Comparison of ENCODE assay signal across 15 cellular contexts in the genomic region with DNA sequence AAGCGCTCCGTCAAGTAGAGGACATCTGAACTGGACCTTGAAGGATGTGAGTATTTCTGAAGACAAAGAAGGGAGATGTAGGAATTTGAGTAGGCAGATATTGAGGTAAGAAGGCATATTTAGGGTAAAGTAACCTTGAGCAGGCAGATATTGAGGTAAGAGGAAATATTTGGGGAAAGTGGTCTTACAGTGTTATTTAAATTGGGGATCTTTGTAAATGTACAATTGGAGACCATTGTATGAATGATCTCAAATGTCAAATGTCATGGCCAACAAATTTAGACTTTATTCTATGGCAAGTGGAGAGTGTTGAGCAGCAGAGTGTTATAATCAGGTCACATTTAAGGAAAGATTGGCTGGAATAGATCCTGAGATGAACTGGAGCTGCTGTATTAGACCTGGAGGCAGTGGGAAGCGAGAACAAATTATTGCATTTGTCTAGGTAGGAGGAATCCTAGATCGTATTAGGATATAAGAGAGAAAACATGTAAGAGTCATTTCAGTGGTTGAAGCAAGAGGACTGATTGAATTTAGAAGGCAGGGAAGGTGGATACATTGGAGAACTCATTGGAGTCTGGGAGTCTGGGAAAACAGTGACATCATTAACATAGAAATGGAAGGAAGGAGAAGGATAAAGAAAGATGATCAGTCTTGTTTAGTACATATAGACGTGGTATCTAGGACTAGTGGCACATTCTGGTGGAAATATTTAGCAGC.
"Had no signal": no experiment of that assay in that cellular context is flagged by ENCODE, and none has a peak within 500 bp of the region (broad histone marks: within the 10 kb centered on the region; RNA-seq: fewer than 3 reads in every experiment).

No MANE protein-coding gene starts in this region.

- H3K27ac Mint-ChIP-seq: activated CD4-positive, alpha-beta T cell treated with anti-CD3 and anti-CD28 coated beads, Interleukin-2, amount 10 ng/mL, durations not matched to agents 24 days and 14 days; activated CD8-positive, alpha-beta T cell treated with anti-CD3 and anti-CD28 coated beads, Interleukin-2, amount 10 ng/mL, durations not matched to agents 7 days and 5 days; endodermal cell had no signal

- DNase-seq: activated CD4-positive, alpha-beta T cell treated with anti-CD3 and anti-CD28 coated beads, Interleukin-2, amount 10 ng/mL, durations not matched to agents 24 days and 14 days; activated CD4-positive, CD25-positive, alpha-beta regulatory T cell; activated CD8-positive, alpha-beta memory T cell treated with anti-CD3 and anti-CD28 coated beads, Interleukin-2, amount 50 U/mL, for 4 hours; activated CD8-positive, alpha-beta T cell treated with anti-CD3 and anti-CD28 coated beads, Interleukin-2, amount 10 ng/mL, durations not matched to agents 7 days and 5 days; activated gamma-delta T cell; activated T-cell treated with anti-CD3 and anti-CD28 coated beads, Interleukin-2, amount 50 U/mL, for 48 hours; endodermal cell; left colon; retina; stimulated activated CD4-positive, alpha-beta T cell treated with anti-CD3 and anti-CD28 coated beads, Interleukin-2, amount 100 ng/mL, for 48 hours; trophoblast cell had no signal

- H3K27ac ChIP-seq: ascending aorta had no signal

- H3K4me1 Mint-ChIP-seq: endodermal cell had no signal

- H3K9me3 Mint-ChIP-seq: activated CD4-positive, alpha-beta T cell treated with anti-CD3 and anti-CD28 coated beads, Interleukin-2, amount 10 ng/mL, durations not matched to agents 24 days and 14 days; endodermal cell; stimulated activated memory B cell treated with anti-CD40 and anti-IgM and Interleukin-4, amounts not matched to agents 10 μg/mL and 1 μg/mL and 100 μg/mL, for 72 hours had no signal

- H3K27me3 ChIP-seq: ascending aorta had no signal

- H3K36me3 Mint-ChIP-seq: stimulated activated memory B cell treated with anti-CD40 and anti-IgM and Interleukin-4, amounts not matched to agents 10 μg/mL and 1 μg/mL and 100 μg/mL, for 72 hours had no signal

- H3K9me3 ChIP-seq: ascending aorta had no signal

- H3K36me3 ChIP-seq: ascending aorta had no signal

- ATAC-seq: activated CD8-positive, alpha-beta T cell treated with anti-CD3 and anti-CD28 coated beads, Interleukin-2, amount 10 ng/mL, durations not matched to agents 7 days and 5 days; left colon; stimulated activated memory B cell treated with anti-CD40 and anti-IgM and Interleukin-4, amounts not matched to agents 10 μg/mL and 1 μg/mL and 100 μg/mL, for 72 hours had no signal

- H3K4me3 ChIP-seq: ascending aorta had no signal

- FAIRE-seq: bronchial epithelial cell, islet of Langerhans had no signal

- H3K4me3 Mint-ChIP-seq: endodermal cell had no signal
